8 cellular contexts compared by ENCODE assay signal in the genomic region with DNA sequence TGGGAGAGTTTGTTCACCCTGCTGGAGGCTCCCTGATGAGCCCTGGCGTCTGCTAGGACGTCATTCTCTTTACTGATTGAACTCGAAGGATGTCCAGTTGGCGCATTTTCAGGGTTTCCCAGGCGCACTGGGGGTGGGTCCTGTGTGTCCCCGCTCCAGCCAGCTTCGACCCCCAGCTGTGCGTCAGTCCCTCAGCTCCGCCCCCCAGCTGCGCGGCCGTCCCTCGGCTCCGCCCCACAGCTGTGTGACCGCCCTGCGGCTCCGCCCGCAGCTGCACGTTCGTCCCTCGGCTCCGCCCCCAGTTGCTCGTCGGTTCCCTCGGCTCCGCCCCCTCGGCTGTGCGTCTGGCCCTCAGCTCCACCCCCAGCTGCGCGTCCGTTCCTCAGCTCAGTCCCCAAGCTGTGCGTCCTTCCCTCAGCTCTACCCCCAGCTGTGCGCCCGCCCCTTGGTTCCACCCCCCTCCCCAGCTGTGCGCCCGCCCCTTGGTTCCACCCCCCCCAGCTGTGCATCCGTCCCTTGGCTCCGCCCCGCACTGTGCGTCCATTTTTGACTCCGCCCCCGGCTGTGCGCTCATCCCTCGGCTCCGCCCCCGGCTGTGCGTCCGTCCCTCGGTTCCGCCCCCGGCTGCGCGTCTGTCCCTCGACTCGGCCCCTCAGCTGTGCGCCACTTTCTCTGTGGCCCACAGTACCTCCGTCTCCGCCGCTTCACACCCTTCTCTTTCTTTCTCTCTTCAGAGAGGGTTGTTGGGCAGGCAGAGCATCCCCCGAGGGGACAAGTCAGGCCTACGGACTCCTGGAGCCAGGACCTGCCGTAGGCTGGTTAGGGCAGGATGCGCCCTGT.
DNase-seq lines count a peak whose midpoint lies in the region; ATAC-seq, FAIRE-seq and TF ChIP-seq lines count a peak whose summit lies in the region.

No MANE protein-coding gene starts in this region.

- H3K4me3 ChIP-seq in WERI-Rb-1 (ENCODE audit: low read depth, low read length) (no peak overlapping the region), mammary epithelial cell (replicated peaks in 1 of 3; ENCODE audit: insufficient read depth in 1 of 3, low read depth in 2 of 3, low read length in 3 of 3) (peak overlapping the region; percentile 17 to 60 (median 45)), small intestine (ENCODE audit: low read depth in 1 of 2, low read length in 2 of 2) (peak overlapping the region; percentile 16 to 40)

- H3K36me3 ChIP-seq in WERI-Rb-1 (no peaks in the 10 kb centered on the region), mammary epithelial cell (ENCODE audit: insufficient read depth, low read length) (no peaks in the 10 kb centered on the region), small intestine (ENCODE audit: control insufficient read depth in 2 of 2, insufficient read depth in 2 of 2, low read length in 2 of 2) (no peaks in the 10 kb centered on the region)

- H4K20me1 ChIP-seq in mammary epithelial cell (ENCODE audit: insufficient read depth, low read length) = no peaks in the 10 kb centered on the region

- ATAC-seq in HG02840 (IDR thresholded peaks at IDR 0.05; ENCODE audit: low FRiP score, unreplicated experiment) = peak; percentile 71

- 68% methylated on average over 6 of the region's 63 CpGs for WGBS in mammary epithelial cell (ENCODE audit: low coverage, missing lambda C conversion rate)
- 5 to 7% (median 5%) methylated on average over 57 to 63 of the region's 63 CpGs for WGBS in small intestine, 3 donors

- TF ChIP-seq CTCF in WERI-Rb-1 (IDR thresholded peaks at IDR 0.05; ENCODE audit: low read depth, low read length) (no peak), mammary epithelial cell (conservative IDR thresholded peaks at IDR 0.05 in 1 of 2, IDR thresholded peaks at IDR 0.05 in 1 of 2; ENCODE audit: extremely low read depth in 1 of 2, insufficient read depth in 1 of 2, low read depth in 1 of 2, low read length in 2 of 2) (no peak)

- DNase-seq in GM12891 (ENCODE audit: insufficient read length, low spot score) = peak; percentile 97
- peak; percentile 89 to 92 for DNase-seq in NCI-H1930 (lab: John Stamatoyannopoulos, UW)
- DNase-seq in WERI-Rb-1 = peak; percentile 19
- peak; percentile 89 for DNase-seq in mammary epithelial cell
- DNase-seq in iPS-NIHi7 (ENCODE audit: extremely low spot score) = peak; percentile 98
- peak; percentile 97 for DNase-seq in small intestine
- no peak for DNase-seq in NCI-H510A treated with DMSO at 0.1 percent for 48 hours (lab: John Stamatoyannopoulos, UW)

- intact Hi-C loops in mammary epithelial cell (cut with micrococcal nuclease) = no loop called here

- in situ Hi-C loops in mammary epithelial cell (cut with MboI; ENCODE audit: low sequenced_read_pairs in 2 of 2) = no loop called here

- H3K4me2 ChIP-seq in mammary epithelial cell (ENCODE audit: insufficient read depth, low read depth, low read length) = peak overlapping the region; percentile 82

- H3K27me3 ChIP-seq in WERI-Rb-1 (ENCODE audit: insufficient read depth, low read depth, severe bottlenecking) (no peaks in the 10 kb centered on the region), mammary epithelial cell (ENCODE audit: insufficient read depth, low read length) (no peaks in the 10 kb centered on the region), small intestine (ENCODE audit: control insufficient read depth in 2 of 2, insufficient read depth in 2 of 2, low read length in 2 of 2) (no peaks in the 10 kb centered on the region)

- peak; percentile 97 for FAIRE-seq in GM12891 (lab: Jason Lieb, UNC)
- no peak for FAIRE-seq in small intestine (lab: Jason Lieb, UNC)

- CTCF ChIA-PET in mammary epithelial cell (lab: Charles Lee; ENCODE audit: low non-redundant PET) = interaction anchor here (0.6 to 0.9 kb wide), 2 partner anchors 41 to 225 kb away, joined by 3 to 7 read pairs; no protein-coding TSS in a partner anchor

- TF ChIP-seq POLR2A in GM12891 (IDR thresholded peaks at IDR 0.05; ENCODE audit: low read depth, low read length) = no peak

- dilution Hi-C loops in mammary epithelial cell (cut with HindIII; ENCODE audit: low sequenced_read_pairs) = loop anchor here (5.0 kb wide), 1 partner anchor 39 kb away; no protein-coding TSS in a partner anchor

- H2AFZ ChIP-seq in mammary epithelial cell (ENCODE audit: low read depth, low read length) = peak overlapping the region; percentile 66

- H3K9ac ChIP-seq in mammary epithelial cell (ENCODE audit: insufficient read depth, low read length) = peak overlapping the region; percentile 75

- H3K4me1 ChIP-seq in mammary epithelial cell (ENCODE audit: insufficient read depth, low read length) (peaks cover 42% of the 10 kb centered on the region), small intestine (ENCODE audit: control insufficient read depth in 2 of 2, insufficient read depth in 1 of 2, low read depth in 1 of 2, low read length in 1 of 2) (peaks cover 0 to 7% of the 10 kb centered on the region in 2 donors)

- no TSS peak for BruUV-seq in mammary epithelial cell (replicated peaks; lab: Mats Ljungman, UMichigan)

- H3K27ac ChIP-seq in WERI-Rb-1 = no peak overlapping the region
- H3K27ac ChIP-seq in mammary epithelial cell (ENCODE audit: insufficient read depth, low read depth, low read length) = peak overlapping the region; percentile 90
- H3K27ac ChIP-seq in small intestine (ENCODE audit: low read depth in 1 of 2, low read length in 1 of 2) = peak overlapping the region; percentile 67 to 93

- H3K79me2 ChIP-seq in mammary epithelial cell (ENCODE audit: insufficient read depth, low read length) = peaks cover 15% of the 10 kb centered on the region

- H3K9me3 ChIP-seq in WERI-Rb-1 (ENCODE audit: severe bottlenecking) (no peaks in the 10 kb centered on the region), mammary epithelial cell (replicated peaks; ENCODE audit: insufficient read depth, low read length) (no peaks in the 10 kb centered on the region), small intestine (ENCODE audit: control insufficient read depth, low read depth) (no peaks in the 10 kb centered on the region)

TF ChIP-seq in GM12891, 5 proteins besides CTCF, POLR2A, EP300 and RAD21:
- TF ChIP-seq POLR2AphosphoS5 (IDR thresholded peaks at IDR 0.05; ENCODE audit: low read depth, low read length) (no peak), PAX5 (IDR thresholded peaks at IDR 0.05; ENCODE audit: insufficient read depth, low read length, severe bottlenecking) (no peak), TAF1 (IDR thresholded peaks at IDR 0.05; ENCODE audit: low read depth, low read length) (no peak), POU2F2 (IDR thresholded peaks at IDR 0.05; ENCODE audit: low read depth, low read length) (no peak)
TF ChIP-seq in GM12891: peak in this region for 0.
